Comparison of ENCODE assay signal across 8 cellular contexts in the genomic region with DNA sequence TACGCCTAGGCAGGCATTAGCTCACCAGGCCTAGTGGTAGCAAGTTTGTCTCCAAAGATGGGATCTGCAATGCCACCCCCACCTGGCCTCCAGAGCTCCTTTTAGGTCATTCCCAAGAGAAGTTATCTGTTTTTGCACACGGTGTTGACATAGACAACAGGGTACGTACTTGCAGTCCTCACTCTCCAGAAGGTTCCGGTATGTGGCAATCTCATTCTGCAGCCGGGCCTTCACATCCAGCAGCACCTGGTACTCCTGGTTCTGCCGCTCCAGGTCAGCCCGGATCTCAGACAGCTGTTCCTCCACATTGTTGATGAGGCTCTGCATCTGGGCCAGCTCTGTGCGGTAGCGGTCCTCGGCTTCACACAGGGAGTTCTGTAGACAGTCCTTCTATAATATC. TPM values are rescaled to one million over a fixed set of nuclear protein-coding genes. Genes with fewer than 3 reads are reported as not detected.
"Had no signal": no experiment of that assay in that cellular context is flagged by ENCODE, and none has a peak within 500 bp of the region (broad histone marks: within the 10 kb centered on the region; RNA-seq: fewer than 3 reads in every experiment).

No MANE protein-coding gene starts in this region.

- H3K4me3 ChIP-seq: GM23248 had no signal

- H3K9ac ChIP-seq: GM23248 had no signal

- DNase-seq: GM23248, GOT3, H9, HCEC 1CT, IMR-90 had no signal

- FAIRE-seq: H54, HTR-8/SVneo had no signal

- H2AFZ ChIP-seq: GM23248 had no signal

- H3K27ac ChIP-seq: GM23248 had no signal

RNA-seq across cellular contexts. Expression of a gene that starts 9.8 kb away (rescaled TPM):
- total RNA-seq: GM23248, H9, HT-29, IMR-90 had no signal
- polyA plus RNA-seq: GM23248 had no signal

RNA-seq across cellular contexts. Expression of a gene that starts 17.2 kb away (rescaled TPM):
- total RNA-seq: GM23248, H9, HT-29, IMR-90 had no signal
- polyA plus RNA-seq: GM23248, IMR-90 had no signal

RNA-seq across cellular contexts. Expression of a gene that starts 25.1 kb away (rescaled TPM):
- total RNA-seq: H9, HT-29 had no signal

RNA-seq across cellular contexts. Expression of a gene that starts 33.6 kb away (rescaled TPM):
- total RNA-seq: GM23248, H9, HT-29, IMR-90 had no signal
- polyA plus RNA-seq: GM23248 had no signal

RNA-seq across cellular contexts. Expression of a gene that starts 37.6 kb away (rescaled TPM):
- total RNA-seq: H9, HT-29 had no signal
